ENCODE assay signal across 23 cellular contexts in genomic region chrX:31269914-31270313, GRCh38.
"Had no signal": no experiment of that assay in that cellular context is flagged by ENCODE, and none has a peak within 500 bp of the region (broad histone marks: within the 10 kb centered on the region; RNA-seq: fewer than 3 reads in every experiment).

No MANE protein-coding gene starts in this region.

- H3K4me2 ChIP-seq: hepatocyte had no signal

- H3K4me1 Mint-ChIP-seq: stimulated activated naive CD8-positive, alpha-beta T cell treated with anti-CD3 and anti-CD28 coated beads, Interleukin-15, amount 100 ng/mL, for 72 hours had no signal

- H3K36me3 Mint-ChIP-seq: naive thymus-derived CD4-positive, alpha-beta T cell; type B pancreatic cell had no signal

- H3K27ac ChIP-seq: coronary artery, hepatocyte, neutrophil, spleen, thoracic aorta had no signal

- H3K4me3 ChIP-seq: coronary artery, hepatocyte, lung, spleen, thoracic aorta had no signal

- ATAC-seq: esophagus mucosa; left cardiac atrium; left ventricle myocardium superior; naive thymus-derived CD4-positive, alpha-beta T cell; right cardiac atrium; stimulated activated naive B cell treated with anti-CD40 and anti-IgM and Interleukin-4, amounts not matched to agents 10 μg/mL and 1 μg/mL and 100 μg/mL, for 72 hours; stimulated activated naive CD8-positive, alpha-beta T cell treated with anti-CD3 and anti-CD28 coated beads, Interleukin-15, amount 100 ng/mL, for 72 hours had no signal

- DNase-seq: central memory CD4-positive, alpha-beta T cell; effector CD4-positive, alpha-beta T cell; foreskin fibroblast; head of caudate nucleus; kidney; left cardiac atrium; left ventricle myocardium superior; naive thymus-derived CD4-positive, alpha-beta T cell; right cardiac atrium; spleen; stimulated activated CD4-positive, alpha-beta T cell treated with anti-CD3 and anti-CD28 coated beads, Interleukin-15, amount 100 ng/mL, for 24 hours; stimulated activated CD4-positive, alpha-beta T cell treated with anti-CD3 and anti-CD28 coated beads, Interleukin-1b, Interleukin-23, amount 100 ng/mL, for 48 hours; stimulated activated CD4-positive, alpha-beta T cell treated with anti-CD3 and anti-CD28 coated beads, Interleukin-4, amount 100 ng/mL, for 4 hours; stimulated activated naive B cell treated with anti-CD40 and anti-IgM and Interleukin-4, amounts not matched to agents 10 μg/mL and 1 μg/mL and 100 μg/mL, for 72 hours; stimulated activated naive CD8-positive, alpha-beta T cell treated with anti-CD3 and anti-CD28 coated beads, Interleukin-15, amount 100 ng/mL, for 72 hours had no signal

- FAIRE-seq: kidney, urothelium cell line had no signal

- H3K4me3 Mint-ChIP-seq: naive thymus-derived CD4-positive, alpha-beta T cell; stimulated activated naive B cell treated with anti-CD40 and anti-IgM and Interleukin-4, amounts not matched to agents 10 μg/mL and 1 μg/mL and 100 μg/mL, for 72 hours; stimulated activated naive CD8-positive, alpha-beta T cell treated with anti-CD3 and anti-CD28 coated beads, Interleukin-15, amount 100 ng/mL, for 72 hours; type B pancreatic cell had no signal

- H3K27ac Mint-ChIP-seq: naive thymus-derived CD4-positive, alpha-beta T cell; stimulated activated naive B cell treated with anti-CD40 and anti-IgM and Interleukin-4, amounts not matched to agents 10 μg/mL and 1 μg/mL and 100 μg/mL, for 72 hours; stimulated activated naive CD8-positive, alpha-beta T cell treated with anti-CD3 and anti-CD28 coated beads, Interleukin-15, amount 100 ng/mL, for 72 hours; type B pancreatic cell had no signal

- H3K27me3 ChIP-seq: hepatocyte had no signal

- H3K9me3 ChIP-seq: neutrophil, spleen, thoracic aorta had no signal

- H3K9me3 Mint-ChIP-seq: naive thymus-derived CD4-positive, alpha-beta T cell; stimulated activated naive B cell treated with anti-CD40 and anti-IgM and Interleukin-4, amounts not matched to agents 10 μg/mL and 1 μg/mL and 100 μg/mL, for 72 hours; stimulated activated naive CD8-positive, alpha-beta T cell treated with anti-CD3 and anti-CD28 coated beads, Interleukin-15, amount 100 ng/mL, for 72 hours; type B pancreatic cell had no signal

- H3K36me3 ChIP-seq: neutrophil, spleen, thoracic aorta had no signal

- H2AFZ ChIP-seq: hepatocyte had no signal
